ENCODE assay signal across 9 cellular contexts in genomic region chr2:49940616-49941015, GRCh38.
DNase-seq lines count a peak whose midpoint lies in the region; ATAC-seq and TF ChIP-seq lines count a peak whose summit lies in the region.
"Had no signal": no experiment of that assay in that cellular context is flagged by ENCODE, and none has a peak within 500 bp of the region (broad histone marks: within the 10 kb centered on the region; RNA-seq: fewer than 3 reads in every experiment).

No MANE protein-coding gene starts in this region.

- POLR2A ChIA-PET in MCF 10A (lab: Yijun Ruan, JAX) = interaction anchor here (0.7 to 1.0 kb wide), 2 partner anchors 16 to 203 kb away, joined by 3 to 4 read pairs; no protein-coding TSS in a partner anchor

- H3K36me3 Mint-ChIP-seq in activated CD4-positive, alpha-beta T cell treated with anti-CD3 and anti-CD28 coated beads, Interleukin-2, amount 10 ng/mL, durations not matched to agents 24 days and 14 days (ENCODE audit: low read depth) = no peaks in the 10 kb centered on the region
- no peaks in the 10 kb centered on the region for H3K36me3 Mint-ChIP-seq in MCF 10A (ENCODE audit: insufficient read depth, unreplicated experiment)

- intact Hi-C loops in activated CD4-positive, alpha-beta T cell treated with anti-CD3 and anti-CD28 coated beads, Interleukin-2, amount 10 ng/mL, durations not matched to agents 24 days and 14 days (cut with micrococcal nuclease) = no loop called here
- intact Hi-C loops in MCF 10A (cut with micrococcal nuclease) (no loop called here), mucosa of descending colon (cut with DNase I, micrococcal nuclease) (no loop called here)

- DNase-seq in activated CD4-positive, alpha-beta T cell treated with anti-CD3 and anti-CD28 coated beads, Interleukin-2, amount 10 ng/mL, durations not matched to agents 24 days and 14 days = no peak
- no peak for DNase-seq in activated CD4-positive, alpha-beta T cell treated with anti-CD3 and anti-CD28 coated beads, Interleukin-2, amount 50 U/mL, for 48 hours
- no peak for DNase-seq in MCF 10A (ENCODE audit: unreplicated experiment)
- DNase-seq in stimulated activated naive CD8-positive, alpha-beta T cell treated with anti-CD3 and anti-CD28 coated beads, Interleukin-15, amount 100 ng/mL, for 72 hours = no peak
- DNase-seq in epidermal melanocyte (ENCODE audit: insufficient read length, low spot score) = no peak
- DNase-seq in mucosa of descending colon = no peak
- DNase-seq in hippocampal formation (lab: John Stamatoyannopoulos, UW) = no peak
- DNase-seq: NCI-H1417 treated with DMSO at 0.1 percent for 48 hours had no signal

- no peak for TF ChIP-seq CTCF in MCF 10A (IDR thresholded peaks at IDR 0.05; ENCODE audit: unreplicated experiment)
- TF ChIP-seq CTCF in mucosa of descending colon (IDR thresholded peaks at IDR 0.05) = no peak

- H3K9me3 ChIP-seq in KOPT-K1 (ENCODE audit: insufficient read depth, low read length, poor library complexity, severe bottlenecking) = no peaks in the 10 kb centered on the region
- no peaks in the 10 kb centered on the region for H3K9me3 ChIP-seq in mucosa of descending colon

- H3K4me1 ChIP-seq in mucosa of descending colon (ENCODE audit: low read depth) = no peaks in the 10 kb centered on the region

- H3K4me3 Mint-ChIP-seq in activated CD4-positive, alpha-beta T cell treated with anti-CD3 and anti-CD28 coated beads, Interleukin-2, amount 10 ng/mL, durations not matched to agents 24 days and 14 days = peak overlapping the region; percentile 75
- peak overlapping the region; percentile 44 for H3K4me3 Mint-ChIP-seq in MCF 10A (ENCODE audit: unreplicated experiment)
- peak overlapping the region; percentile 72 to 78 for H3K4me3 Mint-ChIP-seq in stimulated activated naive CD8-positive, alpha-beta T cell treated with anti-CD3 and anti-CD28 coated beads, Interleukin-15, amount 100 ng/mL, for 72 hours

- H3K27ac Mint-ChIP-seq in activated CD4-positive, alpha-beta T cell treated with anti-CD3 and anti-CD28 coated beads, Interleukin-2, amount 10 ng/mL, durations not matched to agents 24 days and 14 days = peak overlapping the region; percentile 64
- no peak overlapping the region for H3K27ac Mint-ChIP-seq in MCF 10A (ENCODE audit: low read depth, unreplicated experiment)
- H3K27ac Mint-ChIP-seq in stimulated activated naive CD8-positive, alpha-beta T cell treated with anti-CD3 and anti-CD28 coated beads, Interleukin-15, amount 100 ng/mL, for 72 hours = peak overlapping the region in 1 of 2 donors; percentile 80

- no peaks in the 10 kb centered on the region for H3K36me3 ChIP-seq in KOPT-K1 (ENCODE audit: insufficient read depth, low read length)
- no peaks in the 10 kb centered on the region for H3K36me3 ChIP-seq in mucosa of descending colon (ENCODE audit: low read depth)

- H3K27me3 Mint-ChIP-seq in activated CD4-positive, alpha-beta T cell treated with anti-CD3 and anti-CD28 coated beads, Interleukin-2, amount 10 ng/mL, durations not matched to agents 24 days and 14 days = no peaks in the 10 kb centered on the region
- H3K27me3 Mint-ChIP-seq in MCF 10A (ENCODE audit: insufficient read depth, unreplicated experiment) = peaks cover 22% of the 10 kb centered on the region
- no peaks in the 10 kb centered on the region for H3K27me3 Mint-ChIP-seq in stimulated activated naive CD8-positive, alpha-beta T cell treated with anti-CD3 and anti-CD28 coated beads, Interleukin-15, amount 100 ng/mL, for 72 hours

- H3K9me3 Mint-ChIP-seq in activated CD4-positive, alpha-beta T cell treated with anti-CD3 and anti-CD28 coated beads, Interleukin-2, amount 10 ng/mL, durations not matched to agents 24 days and 14 days = no peaks in the 10 kb centered on the region
- no peaks in the 10 kb centered on the region for H3K9me3 Mint-ChIP-seq in MCF 10A (ENCODE audit: unreplicated experiment)
- H3K9me3 Mint-ChIP-seq in stimulated activated naive CD8-positive, alpha-beta T cell treated with anti-CD3 and anti-CD28 coated beads, Interleukin-15, amount 100 ng/mL, for 72 hours = peaks cover 0 to 7% of the 10 kb centered on the region in 2 donors

- CTCF ChIA-PET in MCF 10A (lab: Yijun Ruan, JAX) = interaction anchor here (1.1 kb wide), 1 partner anchor 9 kb away, joined by 6 read pairs; no protein-coding TSS in a partner anchor

- no peak for ATAC-seq in stimulated activated naive CD8-positive, alpha-beta T cell treated with anti-CD3 and anti-CD28 coated beads, Interleukin-15, amount 100 ng/mL, for 72 hours
- no peak for ATAC-seq in mucosa of descending colon

- peak overlapping the region; percentile 47 for H3K27ac ChIP-seq in KOPT-K1 (ENCODE audit: low read depth, low read length, poor library complexity, severe bottlenecking)

- BruUV-seq in MCF 10A (replicated peaks; lab: Mats Ljungman, UMichigan) = no TSS peak

- no peak overlapping the region for H3K4me3 ChIP-seq in mucosa of descending colon

- peaks cover 10% of the 10 kb centered on the region for H3K4me1 Mint-ChIP-seq in activated CD4-positive, alpha-beta T cell treated with anti-CD3 and anti-CD28 coated beads, Interleukin-2, amount 10 ng/mL, durations not matched to agents 24 days and 14 days
- peaks cover 5% of the 10 kb centered on the region for H3K4me1 Mint-ChIP-seq in MCF 10A (ENCODE audit: insufficient read depth, unreplicated experiment)
- H3K4me1 Mint-ChIP-seq in stimulated activated naive CD8-positive, alpha-beta T cell treated with anti-CD3 and anti-CD28 coated beads, Interleukin-15, amount 100 ng/mL, for 72 hours = peaks cover 7% of the 10 kb centered on the region
